Comparison of ENCODE assay signal across 19 cellular contexts in the genomic region with DNA sequence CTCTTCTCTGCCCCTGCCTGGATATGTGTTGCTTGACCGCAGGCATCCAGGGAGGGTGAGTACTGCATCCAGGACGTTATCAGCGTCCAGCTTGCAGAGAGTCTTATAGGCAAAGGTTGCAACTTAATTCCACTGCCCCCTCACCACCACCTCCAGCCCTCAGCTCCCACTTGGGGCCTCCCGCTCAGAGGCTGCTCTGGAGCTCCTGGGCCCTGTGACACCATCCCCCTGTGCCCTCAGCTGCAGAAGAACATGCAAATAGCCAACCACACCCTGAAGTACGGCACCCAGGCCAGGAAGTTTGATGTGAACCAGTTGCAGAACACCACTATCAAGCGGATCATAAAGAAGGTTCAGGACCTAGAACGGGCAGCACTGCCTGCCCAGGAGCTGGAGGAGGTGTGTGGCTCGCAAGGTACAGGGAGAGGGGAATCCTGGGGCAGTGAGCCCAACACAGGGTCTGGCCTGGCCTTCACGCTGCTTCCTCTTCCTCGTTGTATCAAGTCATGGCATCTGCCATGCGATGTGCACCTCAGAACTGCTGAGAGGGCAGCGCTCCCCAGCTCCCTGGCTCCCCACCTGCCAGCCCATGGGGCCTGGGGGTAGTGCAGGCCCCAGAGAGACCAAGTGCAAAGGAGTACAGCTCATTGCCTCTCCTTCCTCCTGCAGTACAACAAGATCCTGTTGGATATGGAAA. TPM values are rescaled to one million over a fixed set of nuclear protein-coding genes. Genes with fewer than 3 reads are reported as not detected.
DNase-seq lines count a peak whose midpoint lies in the region; ATAC-seq, FAIRE-seq and TF ChIP-seq lines count a peak whose summit lies in the region.
"Had no signal": no experiment of that assay in that cellular context is flagged by ENCODE, and none has a peak within 500 bp of the region (broad histone marks: within the 10 kb centered on the region; RNA-seq: fewer than 3 reads in every experiment).

No MANE protein-coding gene starts in this region.

- no peak overlapping the region for H4K91ac ChIP-seq in H9 (ENCODE audit: insufficient read length, low read depth, low read length)

- no peak overlapping the region for H3K4me3 ChIP-seq in osteoblast (ENCODE audit: insufficient read depth, low read length)
- H3K4me3 ChIP-seq: GM23338, MG63, SJSA1 had no signal

- WGBS in H9 (ENCODE audit: extremely low coverage, insufficient read length, low lambda C conversion rate), result no CpG with 5 or more reads among the region's 12 CpGs

- H4K20me1 ChIP-seq in osteoblast (ENCODE audit: insufficient read depth, low read length), result no peaks in the 10 kb centered on the region
- no peaks in the 10 kb centered on the region for H4K20me1 ChIP-seq in H9 (ENCODE audit: control insufficient read depth, insufficient read depth, insufficient read length)

- no peak overlapping the region for H2BK12ac ChIP-seq in H9 (ENCODE audit: insufficient read length, low read depth, low read length)

- H3K27ac ChIP-seq in osteoblast (ENCODE audit: low read depth, low read length) (no peak overlapping the region), H9 (ENCODE audit: insufficient read length, low read depth, low read length) (no peak overlapping the region)
- H3K27ac ChIP-seq: C4-2B, SJSA1 had no signal

- no peak overlapping the region for H2AK5ac ChIP-seq in H9 (ENCODE audit: insufficient read length, low read length)

- no peak overlapping the region for H2BK120ac ChIP-seq in H9 (ENCODE audit: low read depth, low read length, poor library complexity, severe bottlenecking)

- H3K9me3 Mint-ChIP-seq in chondrocyte (ENCODE audit: low read depth) (no peaks in the 10 kb centered on the region), H9 (no peaks in the 10 kb centered on the region)
- H3K9me3 Mint-ChIP-seq in activated T-cell treated with anti-CD3 and anti-CD28 coated beads, Interleukin-2, amount 50 U/mL, for 72 hours, result no peaks in the 10 kb centered on the region
- H3K9me3 Mint-ChIP-seq: GM23338 had no signal

- H3K79me2 ChIP-seq in osteoblast (ENCODE audit: insufficient read depth, low read length) (no peaks in the 10 kb centered on the region), H9 (ENCODE audit: insufficient read depth, low read length) (no peaks in the 10 kb centered on the region)

- H4K8ac ChIP-seq in H9 (replicated peaks; ENCODE audit: insufficient read length, low read depth, low read length), result no peak overlapping the region

- H2BK5ac ChIP-seq in H9 (ENCODE audit: insufficient read length, low read length), result no peak overlapping the region

- H3K9ac ChIP-seq in H9 (ENCODE audit: extremely low read depth, insufficient read length, low read length), result no peak overlapping the region

- H3K4me2 ChIP-seq in osteoblast (ENCODE audit: insufficient read depth, low read length) (no peak overlapping the region), H9 (ENCODE audit: insufficient read depth, insufficient read length, low read length) (no peak overlapping the region)
- H3K4me2 ChIP-seq: GM23338 had no signal

- H3K4me1 ChIP-seq in osteoblast (ENCODE audit: insufficient read depth, low read length) (no peaks in the 10 kb centered on the region), H9 (ENCODE audit: insufficient read depth, low read length) (no peaks in the 10 kb centered on the region)
- H3K4me1 ChIP-seq: SJSA1 had no signal

- H3K27ac Mint-ChIP-seq in chondrocyte (ENCODE audit: unreplicated experiment), result no peak overlapping the region
- H3K27ac Mint-ChIP-seq in H9, result peak overlapping the region in 1 of 3 experiments; percentile 62; a peak in 1 of 7 replicates
- H3K27ac Mint-ChIP-seq in activated T-cell treated with anti-CD3 and anti-CD28 coated beads, Interleukin-2, amount 50 U/mL, for 72 hours, result no peak overlapping the region
- H3K27ac Mint-ChIP-seq: GM23338 had no signal

- no peak overlapping the region for H2BK20ac ChIP-seq in H9 (ENCODE audit: low read depth, low read length, poor library complexity, severe bottlenecking)

- H3K9me3 ChIP-seq in osteoblast (ENCODE audit: low read depth, low read length) (no peaks in the 10 kb centered on the region), H9 (ENCODE audit: control insufficient read depth, low read depth, low read length) (no peaks in the 10 kb centered on the region)
- H3K9me3 ChIP-seq: MG63, SJSA1 had no signal

- no peak for ATAC-seq in activated T-cell treated with anti-CD3 and anti-CD28 coated beads, Interleukin-2, amount 50 U/mL, for 72 hours (replicated peaks in 1 of 2)
- ATAC-seq: GM23338 had no signal

- no peaks in the 10 kb centered on the region for H3K4me1 Mint-ChIP-seq in chondrocyte (ENCODE audit: low read depth)
- H3K4me1 Mint-ChIP-seq in H9, result peaks cover 6% of the 10 kb centered on the region in 2 experiments; a peak in 3 of 4 replicates
- H3K4me1 Mint-ChIP-seq in activated T-cell treated with anti-CD3 and anti-CD28 coated beads, Interleukin-2, amount 50 U/mL, for 72 hours (ENCODE audit: low read depth), result no peaks in the 10 kb centered on the region

- H3K27me3 ChIP-seq in osteoblast (ENCODE audit: insufficient read depth, low read length) (peaks cover 12% of the 10 kb centered on the region), H9 (ENCODE audit: insufficient read depth, low read length) (no peaks in the 10 kb centered on the region)
- H3K27me3 ChIP-seq: MG63, SJSA1 had no signal

- no peak overlapping the region for H3T11ph ChIP-seq in H9 (ENCODE audit: low read length)

- H3K4me3 Mint-ChIP-seq in chondrocyte (ENCODE audit: unreplicated experiment) (no peak overlapping the region), H9 (no peak overlapping the region)
- no peak overlapping the region for H3K4me3 Mint-ChIP-seq in activated T-cell treated with anti-CD3 and anti-CD28 coated beads, Interleukin-2, amount 50 U/mL, for 72 hours
- H3K4me3 Mint-ChIP-seq: GM23338 had no signal

- no peak overlapping the region for H2AFZ ChIP-seq in osteoblast (ENCODE audit: low read length)
- no peak overlapping the region for H2AFZ ChIP-seq in H9 (ENCODE audit: low read length)
- H2AFZ ChIP-seq: GM23338 had no signal

- H3K56ac ChIP-seq in H9 (ENCODE audit: insufficient read length, low read depth, low read length), result no peak overlapping the region

- FAIRE-seq in HTR-8/SVneo (lab: Jason Lieb, UNC), result peak; percentile 62

- no peaks in the 10 kb centered on the region for H3K36me3 ChIP-seq in osteoblast (ENCODE audit: insufficient read depth, low read length)
- H3K36me3 ChIP-seq: MG63, SJSA1 had no signal

- peaks cover 23% of the 10 kb centered on the region for H3K27me3 Mint-ChIP-seq in chondrocyte (ENCODE audit: low read depth)
- H3K27me3 Mint-ChIP-seq in H9 (ENCODE audit: low read depth), result no peaks in the 10 kb centered on the region; the same call in 1 of the 2 replicates
- no peaks in the 10 kb centered on the region for H3K27me3 Mint-ChIP-seq in activated T-cell treated with anti-CD3 and anti-CD28 coated beads, Interleukin-2, amount 50 U/mL, for 72 hours (ENCODE audit: low read depth)

- H3K23me2 ChIP-seq in H9 (ENCODE audit: insufficient read length, low read depth, low read length, poor library complexity, severe bottlenecking), result no peaks in the 10 kb centered on the region

- H3K4ac ChIP-seq in H9 (ENCODE audit: low read depth, low read length), result no peak overlapping the region

- H3K18ac ChIP-seq in H9 (ENCODE audit: insufficient read length, low read depth, low read length), result no peak overlapping the region

- no peaks in the 10 kb centered on the region for H3K36me3 Mint-ChIP-seq in chondrocyte (ENCODE audit: low read depth)
- H3K36me3 Mint-ChIP-seq in H9 (ENCODE audit: insufficient read depth in 1 of 3, low read depth in 3 of 3), result no peaks in the 10 kb centered on the region
- no peaks in the 10 kb centered on the region for H3K36me3 Mint-ChIP-seq in activated T-cell treated with anti-CD3 and anti-CD28 coated beads, Interleukin-2, amount 50 U/mL, for 72 hours (ENCODE audit: insufficient read depth in 2 of 2)

- H3K23ac ChIP-seq in H9 (ENCODE audit: insufficient read length, low read depth, low read length), result no peak overlapping the region

- no peak overlapping the region for H4K5ac ChIP-seq in H9 (ENCODE audit: insufficient read length, low read depth, low read length)

- no peaks in the 10 kb centered on the region for H3K79me1 ChIP-seq in H9 (ENCODE audit: insufficient read depth, low read depth, low read length, poor library complexity, severe bottlenecking)

- H3K14ac ChIP-seq in H9 (ENCODE audit: insufficient read depth, low read length), result no peak overlapping the region

- DNase-seq in D341Med (ENCODE audit: low spot score), result peak; percentile 34
- no peak for DNase-seq in HTR-8/SVneo (ENCODE audit: insufficient read length, low spot score)
- peak; percentile 49 for DNase-seq in chondrocyte (ENCODE audit: low spot score)
- peak; percentile 73 for DNase-seq in osteoblast (ENCODE audit: insufficient read length, low spot score, missing footprints)
- DNase-seq in H9, result no peak
- no peak for DNase-seq in activated CD8-positive, alpha-beta memory T cell treated with anti-CD3 and anti-CD28 coated beads for 24 hours
- DNase-seq in activated T-cell treated with anti-CD3 and anti-CD28 coated beads, Interleukin-2, amount 50 U/mL, for 72 hours, result no peak
- DNase-seq: DMS79, IMR-90, Kasumi-1, MG63, NCI-H1105 treated with DMSO at 0.1 percent for 48 hours, NCI-H1694, NCI-H2081 treated with DMSO at 0.1 percent for 48 hours, NCI-H510A, SW 1271 had no signal

- H2BK15ac ChIP-seq in H9 (ENCODE audit: low read depth, low read length), result no peak overlapping the region

- no peak for TF ChIP-seq CTCF in chondrocyte (IDR thresholded peaks at IDR 0.05)
- no peak for TF ChIP-seq CTCF in osteoblast (IDR thresholded peaks at IDR 0.05; ENCODE audit: extremely low read depth, low read depth, low read length)
- TF ChIP-seq CTCF in H9 (conservative IDR thresholded peaks at IDR 0.05), result no peak

RNA-seq across cellular contexts. Expression of gene ACE, which starts 9.6 kb away (rescaled TPM):
- 0.28 to 0.68 TPM (median 0.52 TPM) in 3 replicates for total RNA-seq in chondrocyte
- total RNA-seq in osteoblast, result 10.1 and 17.7 TPM in 2 replicates
- 4.8 and 5.4 TPM in 2 replicates for total RNA-seq in H9 (2021)
- 1 to 10 TPM in 1 of 2 donors, under 1 TPM in 1; 0.58 to 2.5 TPM for total RNA-seq in activated T-cell treated with anti-CD3 and anti-CD28 coated beads, Interleukin-2, amount 50 U/mL, for 72 hours

RNA-seq across cellular contexts. Expression of gene KCNH6, which starts 36.7 kb away (rescaled TPM):
- total RNA-seq in chondrocyte, result not detected in 3 replicates
- not detected in 2 replicates for total RNA-seq in osteoblast
- total RNA-seq in H9 (2021), result 1.6 and 2.3 TPM in 2 replicates
- total RNA-seq in activated T-cell treated with anti-CD3 and anti-CD28 coated beads, Interleukin-2, amount 50 U/mL, for 72 hours, result not detected
- total RNA-seq: SJSA1 had no signal

RNA-seq across cellular contexts. Expression of gene CYB561, which starts 40.4 kb away (rescaled TPM):
- total RNA-seq in chondrocyte (6.2 to 10.1 TPM (median 9.0 TPM) in 3 replicates), osteoblast (32.2 and 33.6 TPM in 2 replicates), H9 (2021) (20.7 and 21.8 TPM in 2 replicates)
- 10 to 100 TPM in 1 of 2 donors, 1 to 10 TPM in 1; 4.7 to 10.2 TPM for total RNA-seq in activated T-cell treated with anti-CD3 and anti-CD28 coated beads, Interleukin-2, amount 50 U/mL, for 72 hours

Comparison
In these comparisons a context has a peak if more than half of its experiments do, and no peak if none do; other contexts are left out.
1. DNase-seq: peak in D341Med (single experiment), chondrocyte (single experiment) and osteoblast (single experiment); none in HTR-8/SVneo (single experiment), H9 (single experiment), activated CD8-positive, alpha-beta memory T cell treated with anti-CD3 and anti-CD28 coated beads for 24 hours (single experiment) and activated T-cell treated with anti-CD3 and anti-CD28 coated beads, Interleukin-2, amount 50 U/mL, for 72 hours (0 of 2).